1 cellular context compared by ENCODE assay signal in genomic region chr5:115545065-115545882, GRCh38.
A peak's percentile ranks its signal among the peaks of the same experiment; 100 is the strongest.
TF ChIP-seq lines count a peak whose summit lies in the region.

No MANE protein-coding gene starts in this region.

TF ChIP-seq in K562, 482 proteins besides CTCF, POLR2A, EP300 and RAD21 (continued from another document and continues in another):
- TF ChIP-seq ZFP36 (IDR thresholded peaks at IDR 0.05; ENCODE audit: low read depth, low read length, partially characterized antibody) (peak; percentile 98), SMAD3 (CRISPR knock-in tag; conservative IDR thresholded peaks at IDR 0.05) (no peak), NFRKB (IDR thresholded peaks at IDR 0.05; ENCODE audit: low read depth) (no peak), NR2F6 (CRISPR knock-in tag; IDR thresholded peaks at IDR 0.05) (no peak), HDAC8 (tag; IDR thresholded peaks at IDR 0.05) (no peak), ZNF263 (CRISPR knock-in tag; IDR thresholded peaks at IDR 0.05; ENCODE audit: borderline replicate concordance) (no peak), CREB3L1 (IDR thresholded peaks at IDR 0.05; ENCODE audit: borderline replicate concordance, low read depth) (peak; percentile 85; the same call in 1 of the 2 replicates), EGR1 (conservative IDR thresholded peaks at IDR 0.05) (no peak), SRSF3 (IDR thresholded peaks at IDR 0.05; ENCODE audit: insufficient read depth, low read length) (no peak), RAD51 (IDR thresholded peaks at IDR 0.05; ENCODE audit: borderline replicate concordance, low read depth) (no peak), SNIP1 (IDR thresholded peaks at IDR 0.05; ENCODE audit: low read depth) (no peak), CCAR2 (IDR thresholded peaks at IDR 0.05; ENCODE audit: low read depth, low read length) (no peak), U2AF2 (optimal IDR thresholded peaks at IDR 0.05; ENCODE audit: low read depth, low read length) (no peak), ZNF740 (CRISPR knock-in tag; IDR thresholded peaks at IDR 0.05) (no peak), ZNF740 (tag; IDR thresholded peaks at IDR 0.05) (no peak), NFE2L1 (tag; IDR thresholded peaks at IDR 0.05; ENCODE audit: borderline replicate concordance, low read depth) (no peak), NFIC (IDR thresholded peaks at IDR 0.05) (no peak), CBFA2T3 (IDR thresholded peaks at IDR 0.05) (no peak), FOXM1 (IDR thresholded peaks at IDR 0.05; ENCODE audit: low read depth) (no peak), FOXM1 (CRISPR knock-in tag; IDR thresholded peaks at IDR 0.05; ENCODE audit: low read depth) (no peak), ZNF217 (CRISPR knock-in tag; IDR thresholded peaks at IDR 0.05) (no peak), CC2D1A (IDR thresholded peaks at IDR 0.05) (peak; percentile 49; the same call in 1 of the 2 replicates), ESRRA (IDR thresholded peaks at IDR 0.05; ENCODE audit: borderline replicate concordance, low read depth) (no peak), DDX20 (tag; IDR thresholded peaks at IDR 0.05; ENCODE audit: low read depth) (no peak), ZNF212 (CRISPR knock-in tag; IDR thresholded peaks at IDR 0.05) (no peak), POLR2AphosphoS2 (IDR thresholded peaks at IDR 0.05; ENCODE audit: low read length) (no peak), ZNF175 (CRISPR knock-in tag; IDR thresholded peaks at IDR 0.05; ENCODE audit: low read depth) (no peak), HOXB6 (CRISPR knock-in tag; IDR thresholded peaks at IDR 0.05; ENCODE audit: borderline replicate concordance) (no peak), ZNF398 (CRISPR knock-in tag; IDR thresholded peaks at IDR 0.05) (no peak), ETS2 (tag; IDR thresholded peaks at IDR 0.05; ENCODE audit: borderline replicate concordance, poor library complexity, severe bottlenecking) (no peak), CBX1 (IDR thresholded peaks at IDR 0.05; ENCODE audit: low read depth) (peak; percentile 49; the same call in 1 of the 2 replicates), IRF2 (CRISPR knock-in tag; IDR thresholded peaks at IDR 0.05) (no peak), HNRNPH1 (optimal IDR thresholded peaks at IDR 0.05; ENCODE audit: low read depth, low read length) (no peak), MGA (IDR thresholded peaks at IDR 0.05) (peak; percentile 97), ZNF766 (CRISPR knock-in tag; conservative IDR thresholded peaks at IDR 0.05) (no peak), FOXA1 (IDR thresholded peaks at IDR 0.05; ENCODE audit: borderline replicate concordance) (no peak), DEAF1 (CRISPR knock-in tag; IDR thresholded peaks at IDR 0.05) (peak; percentile 25; the same call in 1 of the 2 replicates), KLF13 (tag; IDR thresholded peaks at IDR 0.05; ENCODE audit: borderline replicate concordance, low read depth) (no peak), ARHGAP35 (IDR thresholded peaks at IDR 0.05; ENCODE audit: partially characterized antibody) (no peak), NCOA2 (IDR thresholded peaks at IDR 0.05; ENCODE audit: partially characterized antibody in 2 of 2) (no peak), ZNF23 (CRISPR knock-in tag; IDR thresholded peaks at IDR 0.05) (no peak), ZC3H4 (CRISPR knock-in tag; IDR thresholded peaks at IDR 0.05; ENCODE audit: borderline replicate concordance) (no peak), ZNF197 (CRISPR knock-in tag; IDR thresholded peaks at IDR 0.05; ENCODE audit: low read depth) (no peak), ZNF347 (CRISPR knock-in tag; IDR thresholded peaks at IDR 0.05; ENCODE audit: low read depth) (no peak), LEF1 (IDR thresholded peaks at IDR 0.05) (peak; percentile 66), PHF21A (IDR thresholded peaks at IDR 0.05; ENCODE audit: borderline replicate concordance, low read depth) (peak; percentile 16; the same call in 1 of the 2 replicates), SIRT6 (IDR thresholded peaks at IDR 0.05; ENCODE audit: low read depth, low read length) (no peak), ZNF324 (CRISPR knock-in tag; IDR thresholded peaks at IDR 0.05) (no peak)
- TF ChIP-seq, protein P1, sequence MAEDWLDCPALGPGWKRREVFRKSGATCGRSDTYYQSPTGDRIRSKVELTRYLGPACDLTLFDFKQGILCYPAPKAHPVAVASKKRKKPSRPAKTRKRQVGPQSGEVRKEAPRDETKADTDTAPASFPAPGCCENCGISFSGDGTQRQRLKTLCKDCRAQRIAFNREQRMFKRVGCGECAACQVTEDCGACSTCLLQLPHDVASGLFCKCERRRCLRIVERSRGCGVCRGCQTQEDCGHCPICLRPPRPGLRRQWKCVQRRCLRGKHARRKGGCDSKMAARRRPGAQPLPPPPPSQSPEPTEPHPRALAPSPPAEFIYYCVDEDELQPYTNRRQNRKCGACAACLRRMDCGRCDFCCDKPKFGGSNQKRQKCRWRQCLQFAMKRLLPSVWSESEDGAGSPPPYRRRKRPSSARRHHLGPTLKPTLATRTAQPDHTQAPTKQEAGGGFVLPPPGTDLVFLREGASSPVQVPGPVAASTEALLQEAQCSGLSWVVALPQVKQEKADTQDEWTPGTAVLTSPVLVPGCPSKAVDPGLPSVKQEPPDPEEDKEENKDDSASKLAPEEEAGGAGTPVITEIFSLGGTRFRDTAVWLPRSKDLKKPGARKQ (CRISPR knock-in tag; IDR thresholded peaks at IDR 0.05), result 0 out of 2 replicates have a peak, but pooled peaks have one; percentile 44
- TF ChIP-seq, protein P2, sequence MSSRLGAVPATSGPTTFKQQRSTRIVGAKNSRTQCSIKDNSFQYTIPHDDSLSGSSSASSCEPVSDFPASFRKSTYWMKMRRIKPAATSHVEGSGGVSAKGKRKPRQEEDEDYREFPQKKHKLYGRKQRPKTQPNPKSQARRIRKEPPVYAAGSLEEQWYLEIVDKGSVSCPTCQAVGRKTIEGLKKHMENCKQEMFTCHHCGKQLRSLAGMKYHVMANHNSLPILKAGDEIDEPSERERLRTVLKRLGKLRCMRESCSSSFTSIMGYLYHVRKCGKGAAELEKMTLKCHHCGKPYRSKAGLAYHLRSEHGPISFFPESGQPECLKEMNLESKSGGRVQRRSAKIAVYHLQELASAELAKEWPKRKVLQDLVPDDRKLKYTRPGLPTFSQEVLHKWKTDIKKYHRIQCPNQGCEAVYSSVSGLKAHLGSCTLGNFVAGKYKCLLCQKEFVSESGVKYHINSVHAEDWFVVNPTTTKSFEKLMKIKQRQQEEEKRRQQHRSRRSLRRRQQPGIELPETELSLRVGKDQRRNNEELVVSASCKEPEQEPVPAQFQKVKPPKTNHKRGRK (tag; IDR thresholded peaks at IDR 0.05), result no peak
